Comparison of ENCODE assay signal across 20 cellular contexts in the genomic region with DNA sequence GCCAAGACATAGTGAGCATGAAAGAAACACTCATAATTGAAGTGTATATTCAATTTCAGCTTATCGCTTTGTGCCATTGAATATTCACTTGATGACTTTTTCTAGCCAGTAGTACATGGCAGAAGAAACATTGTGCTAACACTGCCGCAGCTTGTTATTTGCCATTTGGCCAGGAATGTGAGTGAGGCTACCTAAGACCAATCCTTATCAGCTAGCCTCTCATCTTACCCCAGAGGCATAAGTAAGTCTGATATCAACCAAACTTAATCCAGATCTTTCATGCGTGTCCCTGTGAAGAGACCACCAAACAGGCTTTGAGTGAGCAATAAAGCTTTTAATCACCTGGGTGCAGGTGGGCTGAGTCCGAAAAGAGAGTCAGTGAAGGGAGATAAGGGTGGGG.
"Had no signal": no experiment of that assay in that cellular context is flagged by ENCODE, and none has a peak within 500 bp of the region (broad histone marks: within the 10 kb centered on the region; RNA-seq: fewer than 3 reads in every experiment).

No MANE protein-coding gene starts in this region.

- H3K27me3 ChIP-seq: breast epithelium, stomach, tibial artery had no signal

- ATAC-seq: activated CD8-positive, alpha-beta memory T cell treated with anti-CD3 and anti-CD28 coated beads, Interleukin-2, amount 10 ng/mL, durations not matched to agents 7 days and 5 days; activated CD8-positive, alpha-beta T cell treated with anti-CD3 and anti-CD28 coated beads, Interleukin-2, amount 10 ng/mL, durations not matched to agents 7 days and 5 days; activated naive CD4-positive, alpha-beta T cell treated with anti-CD3 and anti-CD28 coated beads, Interleukin-2, amount 50 U/mL, for 72 hours; left cardiac atrium; naive thymus-derived CD8-positive, alpha-beta T cell; right cardiac atrium; stimulated activated naive B cell treated with anti-CD40 and anti-IgM and Interleukin-4, amounts not matched to agents 10 μg/mL and 1 μg/mL and 100 μg/mL, for 72 hours had no signal

- DNase-seq: activated B cell treated with CpG ODN at 0.5 μM for 24 hours; activated CD4-positive, alpha-beta T cell treated with anti-CD3 and anti-CD28 coated beads, Interleukin-2, amount 50 U/mL, for 1 hour; activated CD8-positive, alpha-beta memory T cell treated with anti-CD3 and anti-CD28 coated beads, Interleukin-2, amount 10 ng/mL, durations not matched to agents 7 days and 5 days; activated CD8-positive, alpha-beta T cell treated with anti-CD3 and anti-CD28 coated beads, Interleukin-2, amount 10 ng/mL, durations not matched to agents 7 days and 5 days; activated naive CD4-positive, alpha-beta T cell; activated T-cell treated with anti-CD3 and anti-CD28 coated beads, Interleukin-2, amount 50 U/mL, for 48 hours; left cardiac atrium; mammary epithelial cell; midbrain; naive thymus-derived CD8-positive, alpha-beta T cell; right cardiac atrium; stimulated activated CD4-positive, alpha-beta T cell treated with anti-CD3 and anti-CD28 coated beads, Interleukin-15, amount 100 ng/mL, for 24 hours; stimulated activated CD4-positive, alpha-beta T cell treated with anti-CD3 and anti-CD28 coated beads, Interleukin-2, amount 100 ng/mL, for 24 hours; stimulated activated naive B cell treated with anti-CD40 and anti-IgM and Interleukin-4, amounts not matched to agents 10 μg/mL and 1 μg/mL and 100 μg/mL, for 72 hours; stomach; T-helper 2 cell; tibial artery had no signal

- FAIRE-seq: frontal cortex had no signal

- H3K4me3 ChIP-seq: breast epithelium, stomach, tibial artery had no signal

- H3K4me1 ChIP-seq: breast epithelium, stomach, tibial artery had no signal

- H3K9me3 ChIP-seq: breast epithelium, stomach, tibial artery had no signal

- H3K36me3 ChIP-seq: breast epithelium, stomach, tibial artery had no signal

- H3K27ac ChIP-seq: stomach, tibial artery had no signal
